Comparison of ENCODE assay signal across 21 cellular contexts in the genomic region with DNA sequence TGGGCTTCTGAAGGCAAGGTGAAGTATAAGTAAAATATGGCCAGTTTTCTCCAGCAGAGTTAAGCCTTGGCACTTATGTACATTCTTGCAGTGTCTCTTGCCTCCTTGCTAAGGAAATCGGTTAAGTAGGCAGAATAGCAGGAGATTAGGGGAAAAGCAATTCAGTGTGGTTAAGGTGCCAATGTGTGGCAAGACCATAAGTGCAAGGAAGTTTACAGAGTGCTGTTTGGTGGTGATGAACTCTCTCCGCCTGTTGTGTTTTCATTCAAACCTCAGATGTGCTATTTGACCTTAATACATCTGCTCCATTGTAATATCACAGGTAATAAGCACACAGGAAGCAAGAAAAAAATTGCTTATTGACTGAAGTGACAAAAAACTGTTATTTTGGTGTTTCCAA.
DNase-seq lines count a peak whose midpoint lies in the region; TF ChIP-seq lines count a peak whose summit lies in the region.
"Had no signal": no experiment of that assay in that cellular context is flagged by ENCODE, and none has a peak within 500 bp of the region (broad histone marks: within the 10 kb centered on the region; RNA-seq: fewer than 3 reads in every experiment).

No MANE protein-coding gene starts in this region.

- DNase-seq in CD8-positive, alpha-beta memory T cell = peak in 1 of 5 donors; percentile 10
- DNase-seq in brain microvascular endothelial cell = no peak
- DNase-seq in midbrain (lab: John Stamatoyannopoulos, UW) = no peak
- DNase-seq in NCI-H526 treated with DMSO at 0.1 percent for 48 hours (lab: John Stamatoyannopoulos, UW) = no peak
- no peak for DNase-seq in nucleus accumbens (lab: John Stamatoyannopoulos, UW)
- no peak for DNase-seq in OCI-M2 (lab: John Stamatoyannopoulos, UW; ENCODE audit: unreplicated experiment)
- DNase-seq: activated CD4-positive, alpha-beta T cell treated with anti-CD3 and anti-CD28 coated beads, Interleukin-2, amount 50 U/mL, for 1 hour; activated CD8-positive, alpha-beta memory T cell treated with anti-CD3 and anti-CD28 coated beads, Interleukin-2, amount 50 U/mL, for 48 hours; activated effector memory CD4-positive, alpha-beta T cell treated with anti-CD3 and anti-CD28 coated beads, Interleukin-2, amount 50 U/mL, for 16 hours; GF-D8; Kasumi-1; left colon; NCI-H1092; NCI-H446; NK-92 treated with Interleukin-12 subunit alpha and Interleukin-12 subunit beta, amount 100 ng/mL, for 24 hours; thyroid gland had no signal

- peaks cover 12% of the 10 kb centered on the region; the same call in 1 of the 2 replicates for H3F3A ChIP-seq in Loucy (ENCODE audit: low read depth)

- TF ChIP-seq CTCF in Loucy (conservative IDR thresholded peaks at IDR 0.05; ENCODE audit: low read length) = no peak
- no peak for TF ChIP-seq CTCF in brain microvascular endothelial cell (IDR thresholded peaks at IDR 0.05; ENCODE audit: low read depth, low read length, missing control alignments)
- no peak for TF ChIP-seq CTCF in neutrophil (IDR thresholded peaks at IDR 0.05)

- POLR2A ChIA-PET in CD8-positive, alpha-beta memory T cell (lab: Charles Lee) = no interaction called here

- H3K27ac Mint-ChIP-seq in CD8-positive, alpha-beta memory T cell = peak overlapping the region in 5 of 8 donors; percentile 11 to 72 (median 52)
- H3K27ac Mint-ChIP-seq: stimulated activated effector memory CD8-positive, alpha-beta T cell treated with anti-CD3 and anti-CD28 coated beads, Interleukin-12 subunit alpha, Interleukin-12 subunit beta, amount 100 ng/mL, for 72 hours had no signal

- no peaks in the 10 kb centered on the region for H3K27me3 ChIP-seq in CD8-positive, alpha-beta memory T cell (ENCODE audit: insufficient read depth, low read length, poor library complexity, severe bottlenecking)
- H3K27me3 ChIP-seq in Loucy (ENCODE audit: insufficient read depth, low read length, poor library complexity, severe bottlenecking) (no peaks in the 10 kb centered on the region), brain microvascular endothelial cell (replicated peaks) (no peaks in the 10 kb centered on the region), neutrophil (no peaks in the 10 kb centered on the region)
- H3K27me3 ChIP-seq: breast epithelium, SJSA1, thyroid gland had no signal

- H3K4me1 ChIP-seq in CD8-positive, alpha-beta memory T cell (ENCODE audit: insufficient read depth, low read length) = peaks cover 25% of the 10 kb centered on the region
- H3K4me1 ChIP-seq in Loucy (ENCODE audit: insufficient read depth, low read length, poor library complexity, severe bottlenecking) (peaks cover 59% of the 10 kb centered on the region), neutrophil (ENCODE audit: control insufficient read depth in 1 of 2, insufficient read depth in 1 of 2, low read depth in 1 of 2, low read length in 1 of 2) (peaks cover 68 to 71% of the 10 kb centered on the region in 2 experiments)

- H3K4me2 ChIP-seq in Loucy (ENCODE audit: low read depth, low read length, poor library complexity, severe bottlenecking) = peak overlapping the region; percentile 12

- in situ Hi-C loops in brain microvascular endothelial cell (cut with HindIII; ENCODE audit: low pct_ligation_motif_present, low sequenced_read_pairs) = no loop called here

- CTCF ChIA-PET in CD8-positive, alpha-beta memory T cell (lab: Charles Lee) = interaction anchor here (2.8 to 5.4 kb wide), 2 partner anchors 291 to 296 kb away, joined by 12 to 101 read pairs; no protein-coding TSS in a partner anchor

- no peaks in the 10 kb centered on the region for H3K27me3 Mint-ChIP-seq in CD8-positive, alpha-beta memory T cell

- no peaks in the 10 kb centered on the region for H3K79me2 ChIP-seq in Loucy (ENCODE audit: insufficient read depth, low read length)

- no peak overlapping the region for H3K27ac ChIP-seq in CD8-positive, alpha-beta memory T cell (ENCODE audit: low read depth, low read length)
- H3K27ac ChIP-seq in brain microvascular endothelial cell = peak overlapping the region; percentile 21
- peak overlapping the region; percentile 47 for H3K27ac ChIP-seq in neutrophil
- H3K27ac ChIP-seq: SJSA1, thyroid gland had no signal

- H3K4me1 Mint-ChIP-seq in CD8-positive, alpha-beta memory T cell = peaks cover 50 to 66% (median 56%) of the 10 kb centered on the region in 3 donors

- H3K9ac ChIP-seq in Loucy (ENCODE audit: low read depth, low read length, poor library complexity, severe bottlenecking) = no peak overlapping the region

- H3K9me3 Mint-ChIP-seq in CD8-positive, alpha-beta memory T cell = no peaks in the 10 kb centered on the region
- H3K9me3 Mint-ChIP-seq: stimulated activated effector memory CD8-positive, alpha-beta T cell treated with anti-CD3 and anti-CD28 coated beads, Interleukin-12 subunit alpha, Interleukin-12 subunit beta, amount 100 ng/mL, for 72 hours had no signal

- H3K4me3 Mint-ChIP-seq in CD8-positive, alpha-beta memory T cell = peak overlapping the region in 5 of 7 donors; percentile 9 to 58 (median 35)
- H3K4me3 Mint-ChIP-seq: stimulated activated effector memory CD8-positive, alpha-beta T cell treated with anti-CD3 and anti-CD28 coated beads, Interleukin-12 subunit alpha, Interleukin-12 subunit beta, amount 100 ng/mL, for 72 hours had no signal

- no peak overlapping the region for H3K4me3 ChIP-seq in CD8-positive, alpha-beta memory T cell (ENCODE audit: low read length)
- H3K4me3 ChIP-seq in Loucy (ENCODE audit: low read length, poor library complexity, severe bottlenecking) (no peak overlapping the region), brain microvascular endothelial cell (ENCODE audit: low read depth, low read length) (no peak overlapping the region), neutrophil (ENCODE audit: low read depth in 1 of 2, low read length in 1 of 2) (no peak overlapping the region)
- H3K4me3 ChIP-seq: breast epithelium, SJSA1, thyroid gland had no signal

- H3K9me3 ChIP-seq in CD8-positive, alpha-beta memory T cell (ENCODE audit: low read length) = no peaks in the 10 kb centered on the region
- H3K9me3 ChIP-seq in Loucy (ENCODE audit: insufficient read depth, low read depth, low read length) = no peaks in the 10 kb centered on the region
- H3K9me3 ChIP-seq in neutrophil = no peaks in the 10 kb centered on the region
- H3K9me3 ChIP-seq: breast epithelium, SJSA1, thyroid gland had no signal

- peaks cover 0 to 43% (median 12%) of the 10 kb centered on the region in 3 donors for H3K36me3 Mint-ChIP-seq in CD8-positive, alpha-beta memory T cell

- no peak overlapping the region for H2AFZ ChIP-seq in Loucy (ENCODE audit: low read length)

- H3K36me3 ChIP-seq in CD8-positive, alpha-beta memory T cell (ENCODE audit: insufficient read depth, low read length) = no peaks in the 10 kb centered on the region
- H3K36me3 ChIP-seq in Loucy (ENCODE audit: insufficient read depth, low read length) (peaks cover 37% of the 10 kb centered on the region; the same call in 1 of the 2 replicates), brain microvascular endothelial cell (replicated peaks) (no peaks in the 10 kb centered on the region), neutrophil (peaks cover 9% of the 10 kb centered on the region)
- H3K36me3 ChIP-seq: breast epithelium, SJSA1, thyroid gland had no signal

- H4K20me1 ChIP-seq in Loucy (ENCODE audit: insufficient read depth, low read length, poor library complexity, severe bottlenecking) = no peaks in the 10 kb centered on the region

- no peaks in the 10 kb centered on the region for H3K9me2 ChIP-seq in Loucy (replicated peaks; ENCODE audit: low read depth, low read length)
